12 cellular contexts compared by ENCODE assay signal in genomic region chr9:91211414-91211813, GRCh38.
DNase-seq lines count a peak whose midpoint lies in the region; ATAC-seq lines count a peak whose summit lies in the region.
"Had no signal": no experiment of that assay in that cellular context is flagged by ENCODE, and none has a peak within 500 bp of the region (broad histone marks: within the 10 kb centered on the region; RNA-seq: fewer than 3 reads in every experiment).

No MANE protein-coding gene starts in this region.

- no peaks in the 10 kb centered on the region for H3K27me3 ChIP-seq in CD4-positive, CD25-positive, alpha-beta regulatory T cell (ENCODE audit: control insufficient read depth, insufficient read depth, low read length)
- H3K27me3 ChIP-seq in mucosa of stomach (ENCODE audit: control insufficient read depth, insufficient read depth, low read length), result no peaks in the 10 kb centered on the region

- peaks cover 14% of the 10 kb centered on the region for H3K27me3 Mint-ChIP-seq in CD4-positive, CD25-positive, alpha-beta regulatory T cell
- H3K27me3 Mint-ChIP-seq in central memory CD8-positive, alpha-beta T cell, result no peaks in the 10 kb centered on the region

- no peaks in the 10 kb centered on the region for H3K9me3 ChIP-seq in CD4-positive, CD25-positive, alpha-beta regulatory T cell (ENCODE audit: control insufficient read depth in 2 of 2, low read length in 2 of 2)
- no peaks in the 10 kb centered on the region for H3K9me3 ChIP-seq in mucosa of stomach (ENCODE audit: control insufficient read depth, low read length)
- H3K9me3 ChIP-seq: thoracic aorta had no signal

- peak overlapping the region in 2 of 3 donors; percentile 7 to 81 for H3K27ac Mint-ChIP-seq in CD4-positive, CD25-positive, alpha-beta regulatory T cell
- H3K27ac Mint-ChIP-seq in central memory CD8-positive, alpha-beta T cell (ENCODE audit: low read depth), result peak overlapping the region; percentile 90

- H3K4me3 Mint-ChIP-seq in CD4-positive, CD25-positive, alpha-beta regulatory T cell, result no peak overlapping the region
- peak overlapping the region; percentile 63 for H3K4me3 Mint-ChIP-seq in central memory CD8-positive, alpha-beta T cell

- no peak overlapping the region for H3K4me3 ChIP-seq in CD4-positive, CD25-positive, alpha-beta regulatory T cell (ENCODE audit: low read depth, low read length)
- no peak overlapping the region for H3K4me3 ChIP-seq in mucosa of stomach (ENCODE audit: low read length)

- H3K27ac ChIP-seq in CD4-positive, CD25-positive, alpha-beta regulatory T cell (ENCODE audit: insufficient read depth, low read length, poor library complexity, severe bottlenecking), result no peak overlapping the region

- no peak for ATAC-seq in CD4-positive, CD25-positive, alpha-beta regulatory T cell (ENCODE audit: low read depth in 2 of 2)
- ATAC-seq in central memory CD8-positive, alpha-beta T cell (replicated peaks; ENCODE audit: extremely low read depth, poor library complexity, severe bottlenecking), result no peak

- H3K36me3 Mint-ChIP-seq in CD4-positive, CD25-positive, alpha-beta regulatory T cell, result peaks cover 7% of the 10 kb centered on the region
- H3K36me3 Mint-ChIP-seq in central memory CD8-positive, alpha-beta T cell (ENCODE audit: insufficient read depth), result peaks cover 2% of the 10 kb centered on the region

- peak overlapping the region; percentile 35 for H3K9ac ChIP-seq in mucosa of stomach (ENCODE audit: low read length)

- no peaks in the 10 kb centered on the region for H3K9me3 Mint-ChIP-seq in CD4-positive, CD25-positive, alpha-beta regulatory T cell
- no peaks in the 10 kb centered on the region for H3K9me3 Mint-ChIP-seq in central memory CD8-positive, alpha-beta T cell

- no peak for DNase-seq in CD4-positive, CD25-positive, alpha-beta regulatory T cell
- DNase-seq in HT-29 (ENCODE audit: low spot score) (peak; percentile 29), dedifferentiated amniotic fluid mesenchymal stem cell (ENCODE audit: extremely low spot score) (no peak), anterior cingulate cortex (lab: John Stamatoyannopoulos, UW) (no peak), NCI-H82 treated with DMSO at 0.1 percent for 48 hours (lab: John Stamatoyannopoulos, UW; ENCODE audit: unreplicated experiment) (no peak), ACHN (no peak)
- no peak for DNase-seq in central memory CD8-positive, alpha-beta T cell (ENCODE audit: low spot score in 2 of 2)
- DNase-seq: midbrain; MV-4-11; stimulated activated CD4-positive, alpha-beta T cell treated with anti-CD3 and anti-CD28 coated beads, Interleukin-12 subunit alpha, Interleukin-12 subunit beta, amount 100 ng/mL, for 4 hours had no signal

- in situ Hi-C loops in ACHN (cut with HindIII; ENCODE audit: low pct_ligation_motif_present, low pct_unique_long_range_greater_than_20kb, low sequenced_read_pairs), result no loop called here

- no peaks in the 10 kb centered on the region for H3K36me3 ChIP-seq in CD4-positive, CD25-positive, alpha-beta regulatory T cell (ENCODE audit: control insufficient read depth, insufficient read depth, low read length)
- no peaks in the 10 kb centered on the region for H3K36me3 ChIP-seq in mucosa of stomach (ENCODE audit: control insufficient read depth, insufficient read depth, low read length)
- H3K36me3 ChIP-seq: thoracic aorta had no signal

- H3K4me1 ChIP-seq in CD4-positive, CD25-positive, alpha-beta regulatory T cell (ENCODE audit: control insufficient read depth, insufficient read depth, low read length, poor library complexity, severe bottlenecking), result peaks cover 10% of the 10 kb centered on the region
- H3K4me1 ChIP-seq in mucosa of stomach (ENCODE audit: control insufficient read depth, insufficient read depth, low read length), result peaks cover 41% of the 10 kb centered on the region

- peaks cover 11 to 20% (median 19%) of the 10 kb centered on the region in 4 donors for H3K4me1 Mint-ChIP-seq in CD4-positive, CD25-positive, alpha-beta regulatory T cell
- peaks cover 35% of the 10 kb centered on the region for H3K4me1 Mint-ChIP-seq in central memory CD8-positive, alpha-beta T cell
